8 cellular contexts compared by ENCODE assay signal in the genomic region with DNA sequence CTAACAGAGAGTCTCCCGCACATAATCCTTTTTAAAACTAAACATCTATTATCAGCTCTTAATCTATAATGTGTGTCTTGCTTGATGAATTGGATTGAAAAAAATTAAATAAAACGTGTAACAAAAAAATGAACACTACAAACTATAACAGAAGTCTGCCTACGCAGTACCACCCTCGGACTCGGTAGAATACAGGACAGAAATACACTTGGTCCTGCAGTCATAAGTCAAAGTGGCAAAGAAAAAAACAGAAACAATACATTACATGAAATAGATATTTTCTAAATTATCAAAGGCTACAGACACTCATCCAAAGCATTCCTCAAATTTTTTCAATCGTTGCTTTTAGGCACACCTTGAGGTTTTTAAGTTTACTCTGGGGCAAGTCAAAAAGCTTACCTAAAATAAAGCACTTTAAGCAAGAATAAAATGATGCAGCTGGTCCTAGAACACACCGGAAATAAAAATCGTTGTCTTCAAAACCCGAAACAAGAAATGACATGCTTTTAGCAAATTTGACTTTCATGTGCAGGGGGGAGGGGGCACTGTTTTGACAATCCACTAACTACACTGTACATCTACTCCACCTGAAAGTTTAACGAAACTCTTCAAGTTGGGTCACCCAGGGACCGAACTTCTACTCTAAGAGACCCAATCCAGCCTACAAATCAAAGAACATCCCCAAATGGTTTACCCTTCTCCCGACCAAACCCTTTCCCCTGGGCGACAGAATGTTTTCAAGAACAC. TPM values are rescaled to one million over a fixed set of nuclear protein-coding genes. Genes with fewer than 3 reads are reported as not detected.
A peak's percentile ranks its signal among the peaks of the same experiment; 100 is the strongest.
DNase-seq lines count a peak whose midpoint lies in the region; ATAC-seq and TF ChIP-seq lines count a peak whose summit lies in the region.

No MANE protein-coding gene starts in this region.

- H3K36me3 ChIP-seq in kidney epithelial cell (ENCODE audit: control insufficient read depth, insufficient read depth, low read length), result no peaks in the 10 kb centered on the region

- H3K4me3 Mint-ChIP-seq in activated naive CD8-positive, alpha-beta T cell treated with anti-CD3 and anti-CD28 coated beads, Interleukin-2, amount 50 U/mL, for 24 hours, result peak overlapping the region; percentile 95
- peak overlapping the region; percentile 99 for H3K4me3 Mint-ChIP-seq in stimulated activated effector memory CD8-positive, alpha-beta T cell treated with anti-CD3 and anti-CD28 coated beads, Interleukin-12 subunit alpha, Interleukin-12 subunit beta, amount 100 ng/mL, for 72 hours

- H3K27me3 Mint-ChIP-seq in activated naive CD8-positive, alpha-beta T cell treated with anti-CD3 and anti-CD28 coated beads, Interleukin-2, amount 50 U/mL, for 24 hours, result no peaks in the 10 kb centered on the region

- H3K27ac Mint-ChIP-seq in activated naive CD8-positive, alpha-beta T cell treated with anti-CD3 and anti-CD28 coated beads, Interleukin-2, amount 50 U/mL, for 24 hours, result peak overlapping the region; percentile 82
- peak overlapping the region; percentile 98 for H3K27ac Mint-ChIP-seq in stimulated activated effector memory CD8-positive, alpha-beta T cell treated with anti-CD3 and anti-CD28 coated beads, Interleukin-12 subunit alpha, Interleukin-12 subunit beta, amount 100 ng/mL, for 72 hours

- no peak for TF ChIP-seq CTCF in LNCaP clone FGC (IDR thresholded peaks at IDR 0.05; ENCODE audit: control insufficient read depth, extremely low read depth, insufficient read depth)
- TF ChIP-seq CTCF in kidney epithelial cell (IDR thresholded peaks at IDR 0.05; ENCODE audit: insufficient read depth, low read length, poor library complexity, severe bottlenecking), result no peak

- peaks cover 46% of the 10 kb centered on the region for H3K4me1 Mint-ChIP-seq in activated naive CD8-positive, alpha-beta T cell treated with anti-CD3 and anti-CD28 coated beads, Interleukin-2, amount 50 U/mL, for 24 hours
- peaks cover 35% of the 10 kb centered on the region for H3K4me1 Mint-ChIP-seq in stimulated activated effector memory CD8-positive, alpha-beta T cell treated with anti-CD3 and anti-CD28 coated beads, Interleukin-12 subunit alpha, Interleukin-12 subunit beta, amount 100 ng/mL, for 72 hours

- no peaks in the 10 kb centered on the region for H3K9me3 Mint-ChIP-seq in activated naive CD8-positive, alpha-beta T cell treated with anti-CD3 and anti-CD28 coated beads, Interleukin-2, amount 50 U/mL, for 24 hours
- H3K9me3 Mint-ChIP-seq in stimulated activated effector memory CD8-positive, alpha-beta T cell treated with anti-CD3 and anti-CD28 coated beads, Interleukin-12 subunit alpha, Interleukin-12 subunit beta, amount 100 ng/mL, for 72 hours, result no peaks in the 10 kb centered on the region

- H3K27me3 ChIP-seq in kidney epithelial cell (ENCODE audit: control insufficient read depth, insufficient read depth, low read length), result no peaks in the 10 kb centered on the region

- peaks cover 9% of the 10 kb centered on the region for H3K36me3 Mint-ChIP-seq in activated naive CD8-positive, alpha-beta T cell treated with anti-CD3 and anti-CD28 coated beads, Interleukin-2, amount 50 U/mL, for 24 hours (ENCODE audit: low read depth)
- peaks cover 13% of the 10 kb centered on the region for H3K36me3 Mint-ChIP-seq in stimulated activated effector memory CD8-positive, alpha-beta T cell treated with anti-CD3 and anti-CD28 coated beads, Interleukin-12 subunit alpha, Interleukin-12 subunit beta, amount 100 ng/mL, for 72 hours

- peak overlapping the region; percentile 87 for H3K4me3 ChIP-seq in LNCaP clone FGC (ENCODE audit: low read depth, low read length)
- H3K4me3 ChIP-seq in kidney epithelial cell (ENCODE audit: low read depth, low read length), result peak overlapping the region; percentile 97

- DNase-seq in LNCaP clone FGC (ENCODE audit: low read depth) (no peak), kidney epithelial cell (ENCODE audit: low read depth) (no peak), kidney glomerular epithelial cell (lab: John Stamatoyannopoulos, UW) (no peak)
- peak; percentile 31 for DNase-seq in activated naive CD8-positive, alpha-beta T cell treated with anti-CD3 and anti-CD28 coated beads, Interleukin-2, amount 50 U/mL, for 24 hours
- DNase-seq in stimulated activated effector memory CD8-positive, alpha-beta T cell treated with anti-CD3 and anti-CD28 coated beads, Interleukin-12 subunit alpha, Interleukin-12 subunit beta, amount 100 ng/mL, for 72 hours (ENCODE audit: low spot score in 2 of 2), result peak in 1 of 2 donors; percentile 75

- ATAC-seq in GM18909 (IDR thresholded peaks at IDR 0.05; ENCODE audit: poor library complexity, unreplicated experiment) (peak; percentile 9), GM19351 (IDR thresholded peaks at IDR 0.05; ENCODE audit: unreplicated experiment) (no peak), HG03469 (IDR thresholded peaks at IDR 0.05; ENCODE audit: unreplicated experiment) (no peak)
- no peak for ATAC-seq in activated naive CD8-positive, alpha-beta T cell treated with anti-CD3 and anti-CD28 coated beads, Interleukin-2, amount 50 U/mL, for 24 hours
- peak; percentile 5 for ATAC-seq in stimulated activated effector memory CD8-positive, alpha-beta T cell treated with anti-CD3 and anti-CD28 coated beads, Interleukin-12 subunit alpha, Interleukin-12 subunit beta, amount 100 ng/mL, for 72 hours

RNA-seq across cellular contexts. Expression of a gene that starts 1.3 kb away (rescaled TPM):
- total RNA-seq in kidney epithelial cell, result 125 and 128 TPM in 2 replicates

RNA-seq across cellular contexts. Expression of a gene that starts 22.9 kb away (rescaled TPM):
- total RNA-seq in kidney epithelial cell, result 21.8 and 25.7 TPM in 2 replicates

Comparison
In these comparisons a context has a peak if more than half of its experiments do, and no peak if none do; other contexts are left out.
1. ATAC-seq: peak in GM18909 (single experiment) and stimulated activated effector memory CD8-positive, alpha-beta T cell treated with anti-CD3 and anti-CD28 coated beads, Interleukin-12 subunit alpha, Interleukin-12 subunit beta, amount 100 ng/mL, for 72 hours (single experiment); none in activated naive CD8-positive, alpha-beta T cell treated with anti-CD3 and anti-CD28 coated beads, Interleukin-2, amount 50 U/mL, for 24 hours (single experiment), GM19351 (single experiment) and HG03469 (single experiment).